Comparison of ENCODE assay signal across 40 cellular contexts in the genomic region with DNA sequence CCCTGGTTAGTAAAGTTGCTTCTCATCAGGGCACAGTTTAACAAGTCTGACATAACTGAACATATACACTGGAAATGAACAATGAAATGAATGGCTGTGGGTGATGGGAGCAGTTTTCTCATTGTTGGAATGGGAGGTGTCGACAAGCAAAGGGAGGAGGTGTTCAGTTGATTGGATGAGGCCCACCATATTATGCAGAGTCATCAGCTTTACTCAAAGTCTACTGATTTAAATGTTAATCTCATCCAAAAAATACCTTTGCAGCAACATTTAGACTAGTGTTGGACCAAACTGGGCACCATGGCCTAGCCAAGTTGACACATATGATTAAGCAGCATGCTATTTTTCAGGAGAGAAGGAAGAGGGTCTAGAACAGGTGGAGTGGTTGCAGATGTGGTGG.
"Had no signal": no experiment of that assay in that cellular context is flagged by ENCODE, and none has a peak within 500 bp of the region (broad histone marks: within the 10 kb centered on the region; RNA-seq: fewer than 3 reads in every experiment).

No MANE protein-coding gene starts in this region.

- H3K27me3 Mint-ChIP-seq: activated naive CD4-positive, alpha-beta T cell treated with anti-CD3 and anti-CD28 coated beads, Interleukin-2, amount 10 ng/mL, durations not matched to agents 7 days and 5 days had no signal

- H3K36me3 ChIP-seq: adrenal gland, ascending aorta, brain microvascular endothelial cell, cardiac muscle cell had no signal

- H3K4me3 Mint-ChIP-seq: activated naive CD4-positive, alpha-beta T cell treated with anti-CD3 and anti-CD28 coated beads for 36 hours; activated naive CD4-positive, alpha-beta T cell treated with anti-CD3 and anti-CD28 coated beads, Interleukin-2, amount 10 ng/mL, durations not matched to agents 7 days and 5 days; activated naive CD4-positive, alpha-beta T cell treated with anti-CD3 and anti-CD28 coated beads, Interleukin-2, amount 50 U/mL, for 24 hours; activated naive CD8-positive, alpha-beta T cell; activated naive CD8-positive, alpha-beta T cell treated with anti-CD3 and anti-CD28 coated beads for 36 hours; activated naive CD8-positive, alpha-beta T cell treated with anti-CD3 and anti-CD28 coated beads, Interleukin-2, amount 10 ng/mL, durations not matched to agents 7 days and 5 days; activated naive CD8-positive, alpha-beta T cell treated with anti-CD3 and anti-CD28 coated beads, Interleukin-2, amount 50 U/mL, for 24 hours; activated T-cell treated with anti-CD3 and anti-CD28 coated beads, Interleukin-2, amount 50 U/mL, for 24 hours; activated T-cell treated with anti-CD3 and anti-CD28 coated beads, Interleukin-2, amount 50 U/mL, for 4 hours; activated T-cell treated with anti-CD3 and anti-CD28 coated beads, Interleukin-2, amount 50 U/mL, for 72 hours; activated T-helper 1 cell treated with anti-CD3 and anti-CD28 coated beads, Interleukin-12 subunit alpha, Interleukin-12 subunit beta, Interleukin-2, Interleukin-4 antibody, amounts not matched to agents 30 ng/mL and 10 ng/mL and 1 ng/mL, durations not matched to agents 14 hours and 24 hours and 36 hours; activated T-helper 17 cell treated with anti-CD3 and anti-CD28 coated beads, Interleukin-2, amount 50 U/mL, for 72 hours; brain; central memory CD8-positive, alpha-beta T cell had no signal

- H3K27me3 ChIP-seq: adrenal gland, ascending aorta, body of pancreas, brain microvascular endothelial cell, breast epithelium, cardiac muscle cell had no signal

- H3K9me3 ChIP-seq: body of pancreas had no signal

- H3K27ac ChIP-seq: adrenal gland, ascending aorta, body of pancreas, brain microvascular endothelial cell, breast epithelium, cardiac muscle cell had no signal

- ATAC-seq: activated naive CD8-positive, alpha-beta T cell treated with anti-CD3 and anti-CD28 coated beads, Interleukin-2, amount 50 U/mL, for 24 hours; activated T-cell treated with anti-CD3 and anti-CD28 coated beads, Interleukin-2, amount 50 U/mL, for 4 hours; activated T-cell treated with anti-CD3 and anti-CD28 coated beads, Interleukin-2, amount 50 U/mL, for 72 hours; activated T-helper 17 cell treated with anti-CD3 and anti-CD28 coated beads, Interleukin-2, amount 50 U/mL, for 72 hours; body of pancreas had no signal

- H3K4me1 Mint-ChIP-seq: activated naive CD4-positive, alpha-beta T cell treated with anti-CD3 and anti-CD28 coated beads, Interleukin-2, amount 10 ng/mL, durations not matched to agents 7 days and 5 days; activated naive CD4-positive, alpha-beta T cell treated with anti-CD3 and anti-CD28 coated beads, Interleukin-2, amount 50 U/mL, for 24 hours; activated naive CD8-positive, alpha-beta T cell treated with anti-CD3 and anti-CD28 coated beads for 36 hours; activated naive CD8-positive, alpha-beta T cell treated with anti-CD3 and anti-CD28 coated beads, Interleukin-2, amount 10 ng/mL, durations not matched to agents 7 days and 5 days; activated naive CD8-positive, alpha-beta T cell treated with anti-CD3 and anti-CD28 coated beads, Interleukin-2, amount 50 U/mL, for 24 hours; activated T-helper 17 cell treated with anti-CD3 and anti-CD28 coated beads, Interleukin-2, amount 50 U/mL, for 72 hours; brain; central memory CD8-positive, alpha-beta T cell had no signal

- H3K4me3 ChIP-seq: adrenal gland, ascending aorta, body of pancreas, breast epithelium, cardiac muscle cell had no signal

- DNase-seq: activated effector memory CD4-positive, alpha-beta T cell treated with anti-CD3 and anti-CD28 coated beads, Interleukin-2, amount 50 U/mL, for 16 hours; activated effector memory CD4-positive, alpha-beta T cell treated with Interleukin-2 at 50 U/mL for 16 hours; activated gamma-delta T cell; activated gamma-delta T cell treated with Interleukin-2 at 50 U/mL for 16 hours; activated naive CD4-positive, alpha-beta T cell; activated naive CD4-positive, alpha-beta T cell treated with anti-CD3 and anti-CD28 coated beads for 36 hours; activated naive CD4-positive, alpha-beta T cell treated with anti-CD3 and anti-CD28 coated beads, Interleukin-2, amount 10 ng/mL, durations not matched to agents 7 days and 5 days; activated naive CD4-positive, alpha-beta T cell treated with anti-CD3 and anti-CD28 coated beads, Interleukin-2, amount 50 U/mL, for 16 hours; activated naive CD4-positive, alpha-beta T cell treated with Interleukin-2 at 50 U/mL for 16 hours; activated naive CD8-positive, alpha-beta T cell treated with anti-CD3 and anti-CD28 coated beads for 36 hours; activated naive CD8-positive, alpha-beta T cell treated with anti-CD3 and anti-CD28 coated beads, Interleukin-2, amount 10 ng/mL, durations not matched to agents 7 days and 5 days; activated naive CD8-positive, alpha-beta T cell treated with anti-CD3 and anti-CD28 coated beads, Interleukin-2, amount 50 U/mL, for 24 hours; activated T-cell treated with anti-CD3 and anti-CD28 coated beads, Interleukin-2, amount 50 U/mL, for 1 hour; activated T-cell treated with anti-CD3 and anti-CD28 coated beads, Interleukin-2, amount 50 U/mL, for 24 hours; activated T-cell treated with anti-CD3 and anti-CD28 coated beads, Interleukin-2, amount 50 U/mL, for 4 hours; activated T-cell treated with anti-CD3 and anti-CD28 coated beads, Interleukin-2, amount 50 U/mL, for 48 hours; activated T-cell treated with anti-CD3 and anti-CD28 coated beads, Interleukin-2, amount 50 U/mL, for 72 hours; adrenal gland; amniotic stem cell; amygdala; anterior cingulate cortex; aorta; body of pancreas; brain microvascular endothelial cell; caudate nucleus; central memory CD4-positive, alpha-beta T cell; cerebellar nuclear complex had no signal

- H3K27ac Mint-ChIP-seq: activated naive CD4-positive, alpha-beta T cell treated with anti-CD3 and anti-CD28 coated beads for 36 hours; activated naive CD4-positive, alpha-beta T cell treated with anti-CD3 and anti-CD28 coated beads, Interleukin-2, amount 10 ng/mL, durations not matched to agents 7 days and 5 days; activated naive CD4-positive, alpha-beta T cell treated with anti-CD3 and anti-CD28 coated beads, Interleukin-2, amount 50 U/mL, for 24 hours; activated naive CD4-positive, alpha-beta T cell treated with anti-CD3 and anti-CD28 coated beads, Interleukin-2, amount 50 U/mL, for 72 hours; activated naive CD8-positive, alpha-beta T cell; activated naive CD8-positive, alpha-beta T cell treated with anti-CD3 and anti-CD28 coated beads for 36 hours; activated naive CD8-positive, alpha-beta T cell treated with anti-CD3 and anti-CD28 coated beads, Interleukin-2, amount 10 ng/mL, durations not matched to agents 7 days and 5 days; activated naive CD8-positive, alpha-beta T cell treated with anti-CD3 and anti-CD28 coated beads, Interleukin-2, amount 50 U/mL, for 24 hours; activated T-cell treated with anti-CD3 and anti-CD28 coated beads, Interleukin-2, amount 50 U/mL, for 24 hours; activated T-helper 1 cell treated with anti-CD3 and anti-CD28 coated beads, Interleukin-12 subunit alpha, Interleukin-12 subunit beta, Interleukin-2, Interleukin-4 antibody, amounts not matched to agents 30 ng/mL and 10 ng/mL and 1 ng/mL, durations not matched to agents 14 hours and 24 hours and 36 hours; activated T-helper 17 cell treated with anti-CD3 and anti-CD28 coated beads, Interleukin-2, amount 50 U/mL, for 72 hours; activated T-helper 2 cell treated with anti-CD3 and anti-CD28 coated beads, Interferon-gamma antibody, Interleukin-2, Interleukin-4, amounts not matched to agents 10 μg/mL and 5 μg/mL and 100 μg/mL, durations not matched to agents 14 hours and 24 hours and 36 hours; brain had no signal

- H3K4me1 ChIP-seq: adrenal gland, ascending aorta, body of pancreas, breast epithelium had no signal

- H3K9me3 Mint-ChIP-seq: activated naive CD4-positive, alpha-beta T cell treated with anti-CD3 and anti-CD28 coated beads for 36 hours; activated naive CD4-positive, alpha-beta T cell treated with anti-CD3 and anti-CD28 coated beads, Interleukin-2, amount 10 ng/mL, durations not matched to agents 7 days and 5 days; activated T-cell treated with anti-CD3 and anti-CD28 coated beads, Interleukin-2, amount 50 U/mL, for 24 hours; activated T-cell treated with anti-CD3 and anti-CD28 coated beads, Interleukin-2, amount 50 U/mL, for 4 hours; activated T-helper 1 cell treated with anti-CD3 and anti-CD28 coated beads, Interleukin-12 subunit alpha, Interleukin-12 subunit beta, Interleukin-2, Interleukin-4 antibody, amounts not matched to agents 30 ng/mL and 10 ng/mL and 1 ng/mL, durations not matched to agents 14 hours and 24 hours and 36 hours; activated T-helper 2 cell treated with anti-CD3 and anti-CD28 coated beads, Interferon-gamma antibody, Interleukin-2, Interleukin-4, amounts not matched to agents 10 μg/mL and 5 μg/mL and 100 μg/mL, durations not matched to agents 14 hours and 24 hours and 36 hours had no signal

- H3K36me3 Mint-ChIP-seq: activated naive CD4-positive, alpha-beta T cell treated with anti-CD3 and anti-CD28 coated beads, Interleukin-2, amount 10 ng/mL, durations not matched to agents 7 days and 5 days; activated naive CD4-positive, alpha-beta T cell treated with anti-CD3 and anti-CD28 coated beads, Interleukin-2, amount 50 U/mL, for 24 hours; activated naive CD4-positive, alpha-beta T cell treated with anti-CD3 and anti-CD28 coated beads, Interleukin-2, amount 50 U/mL, for 72 hours; activated naive CD8-positive, alpha-beta T cell; activated naive CD8-positive, alpha-beta T cell treated with anti-CD3 and anti-CD28 coated beads for 36 hours; activated naive CD8-positive, alpha-beta T cell treated with anti-CD3 and anti-CD28 coated beads, Interleukin-2, amount 10 ng/mL, durations not matched to agents 7 days and 5 days; brain had no signal

- FAIRE-seq: astrocyte, bronchial epithelial cell had no signal
